8 cellular contexts compared by ENCODE assay signal in genomic region chr15:91022075-91022831, GRCh38. TPM values are rescaled to one million over a fixed set of nuclear protein-coding genes. Genes with fewer than 3 reads are reported as not detected.
DNase-seq lines count a peak whose midpoint lies in the region; ATAC-seq, FAIRE-seq and TF ChIP-seq lines count a peak whose summit lies in the region.

VPS33B (minus strand) TSS chr15:91022594; CDS start chr15:91022249, 345 bp downstream.

- H3K27ac ChIP-seq in H1 (ENCODE audit: low read depth, low read length) (peak within 1 kb of the TSS; percentile 37; the same call in 1 of the 2 replicates), mesenchymal stem cell (ENCODE audit: low read length, poor library complexity, severe bottlenecking) (peak within 1 kb of the TSS; percentile 61)

- H4K20me1 ChIP-seq in H1 (replicated peaks in 1 of 2; ENCODE audit: control insufficient read depth in 1 of 2, insufficient read depth in 2 of 2, low read length in 2 of 2), result peaks cover 0 to 3% of the 10 kb centered on the region in 2 experiments

- H3K9me3 ChIP-seq in H1 (ENCODE audit: insufficient read depth in 2 of 2, low read depth in 1 of 2, low read length in 1 of 2) (no peaks in the 10 kb centered on the region), mesenchymal stem cell (ENCODE audit: control insufficient read depth, low read length) (no peaks in the 10 kb centered on the region)

- peaks cover 12 to 15% of the 10 kb centered on the region in 2 donors for H3K36me3 Mint-ChIP-seq in CD14-positive monocyte

- H3K79me2 ChIP-seq in H1 (ENCODE audit: control insufficient read depth in 1 of 2, insufficient read depth in 2 of 2, low read length in 2 of 2), result peaks cover 0 to 15% of the 10 kb centered on the region in 2 experiments; a peak in 2 of 4 replicates

- H3K18ac ChIP-seq in H1 (ENCODE audit: extremely low read depth, low read length) (peak within 1 kb of the TSS; percentile 75), mesenchymal stem cell (ENCODE audit: low read depth in 1 of 2, low read length in 2 of 2) (peak within 1 kb of the TSS; percentile 23 to 90)

- peaks cover 6% of the 10 kb centered on the region; the same call in 1 of the 2 replicates for H3K23me2 ChIP-seq in H1 (ENCODE audit: low read depth, low read length)

- H3K4me1 Mint-ChIP-seq in CD14-positive monocyte, result peaks cover 37% of the 10 kb centered on the region

- H2AFZ ChIP-seq in H1 (ENCODE audit: low read length) (peak within 1 kb of the TSS; percentile 99), mesenchymal stem cell (ENCODE audit: low read depth, low read length) (peak within 1 kb of the TSS; percentile 99)

- H2AK5ac ChIP-seq in H1 (ENCODE audit: low read depth, low read length), result no peak within 1 kb of the TSS
- no peak within 1 kb of the TSS for H2AK5ac ChIP-seq in mesenchymal stem cell (ENCODE audit: low read length, severe bottlenecking)

- H4K8ac ChIP-seq in H1 (ENCODE audit: extremely low read depth, insufficient read depth, low read length), result 0 out of 2 replicates have a peak within 1 kb of the TSS, but pooled peaks have one; percentile 80
- peak within 1 kb of the TSS; percentile 86 for H4K8ac ChIP-seq in mesenchymal stem cell (ENCODE audit: low read length)

- H2BK120ac ChIP-seq in H1 (replicated peaks; ENCODE audit: low read depth, low read length) (no peak within 1 kb of the TSS), mesenchymal stem cell (ENCODE audit: low read depth, low read length) (no peak within 1 kb of the TSS)

- H4K91ac ChIP-seq in H1 (replicated peaks; ENCODE audit: insufficient read length, low read length) (peak within 1 kb of the TSS; percentile 34), mesenchymal stem cell (ENCODE audit: low read length) (peak within 1 kb of the TSS; percentile 47)

- TF ChIP-seq POLR2A in H1 (IDR thresholded peaks at IDR 0.05; ENCODE audit: control extremely low read depth in 1 of 2, low read depth in 2 of 2, low read length in 2 of 2), result peak in 1 of 2 experiments; percentile 67; a peak in 1 of 3 replicates

- intact Hi-C loops in CD14-positive monocyte (cut with micrococcal nuclease), result loop anchor here in 1 of 2 donors (10.0 kb wide), 1 partner anchor 67 kb away; the partner anchor contains the start of gene RCCD1

- no peak for TF ChIP-seq CTCF in CD14-positive monocyte (IDR thresholded peaks at IDR 0.05)
- no peak for TF ChIP-seq CTCF in H1 (IDR thresholded peaks at IDR 0.05; ENCODE audit: control extremely low read depth in 1 of 3, insufficient read depth in 1 of 3, low read depth in 1 of 3, low read length in 3 of 3)

- H3K27me3 ChIP-seq in H1 (replicated peaks in 1 of 4; ENCODE audit: control insufficient read depth in 3 of 4, extremely low read depth in 1 of 4, insufficient read depth in 3 of 4, low read length in 3 of 4) (no peaks in the 10 kb centered on the region), mesenchymal stem cell (ENCODE audit: control insufficient read depth in 1 of 2, insufficient read depth in 1 of 2, low read length in 2 of 2) (no peaks in the 10 kb centered on the region)

- peak within 1 kb of the TSS; percentile 98 for H3K4me3 Mint-ChIP-seq in CD14-positive monocyte

- H3K4ac ChIP-seq in H1 (replicated peaks; ENCODE audit: insufficient read length, low read depth, low read length) (no peak within 1 kb of the TSS), mesenchymal stem cell (ENCODE audit: low read depth in 1 of 2, low read length in 2 of 2) (peak within 1 kb of the TSS in 1 of 2 experiments; percentile 84)

- ATAC-seq in GM19463 (IDR thresholded peaks at IDR 0.05; ENCODE audit: unreplicated experiment), result peak; percentile 59

- no peak within 1 kb of the TSS for H3K23ac ChIP-seq in H1 (ENCODE audit: insufficient read length)
- peak within 1 kb of the TSS in 1 of 2 experiments; percentile 77 for H3K23ac ChIP-seq in mesenchymal stem cell (ENCODE audit: low read length in 2 of 2)

- H2BK20ac ChIP-seq in H1 (ENCODE audit: low read length), result no peak within 1 kb of the TSS

- H3K79me1 ChIP-seq in H1 (ENCODE audit: low read depth, low read length) (peaks cover 6% of the 10 kb centered on the region; the same call in 1 of the 2 replicates), mesenchymal stem cell (replicated peaks; ENCODE audit: low read length, poor library complexity, severe bottlenecking) (peaks cover 17% of the 10 kb centered on the region)

- FAIRE-seq in H1 (lab: Jason Lieb, UNC), result no peak

- H3K9me3 Mint-ChIP-seq in CD14-positive monocyte, result no peaks in the 10 kb centered on the region

- CTCF ChIA-PET in activated CD8-positive, alpha-beta memory T cell treated with anti-CD3 and anti-CD28 coated beads for 36 hours (lab: Charles Lee), result interaction anchor here (0.9 to 1.4 kb wide), 7 partner anchors 28 to 245 kb away, joined by 3 to 7 read pairs (median 3); no protein-coding TSS in a partner anchor
- CTCF ChIA-PET in H1 (lab: Charles Lee; ENCODE audit: partially characterized antibody), result interaction anchor here (0.7 to 2.9 kb wide), 11 partner anchors 10 to 204 kb away, joined by 3 to 16 read pairs (median 3); partner anchors contain the start of gene UNC45A

- DNase-seq in CD14-positive monocyte (ENCODE audit: low spot score) (peak; percentile 81), HS-5 (ENCODE audit: low read depth) (peak; percentile 39), NOMO-1 (lab: John Stamatoyannopoulos, UW; ENCODE audit: unreplicated experiment in 2 of 2) (peak; percentile 48 to 63), H1 (ENCODE audit: low read depth in 1 of 2, low spot score in 2 of 2) (peak; percentile 68 to 86), mesenchymal stem cell (peak; percentile 89)
- peak; percentile 46 for DNase-seq in stimulated activated CD8-positive, alpha-beta memory T cell treated with anti-CD3 and anti-CD28 coated beads, Interleukin-12 subunit alpha, Interleukin-12 subunit beta, amount 100 ng/mL, for 24 hours (ENCODE audit: extremely low read depth)

- WGBS in H1 (ENCODE audit: extremely low coverage in 1 of 2, insufficient coverage in 1 of 2, insufficient read length in 1 of 2, insufficient replicate concordance in 2 of 2, low coverage in 1 of 2, low lambda C conversion rate in 2 of 2, missing lambda C conversion rate in 1 of 2), 2 experiments, result 2% methylated on average over 47 of the region's 48 CpGs; no CpG with 5 or more reads in 1 of the 2 experiments
- WGBS in mesenchymal stem cell, result under 1% methylated on average over 48 of the region's 48 CpGs

- H3K4me3 ChIP-seq in H1 (ENCODE audit: extremely low read depth in 1 of 4, insufficient read depth in 2 of 4, low read depth in 3 of 4, low read length in 4 of 4), result peak within 1 kb of the TSS; percentile 74 to 99 (median 91)
- H3K4me3 ChIP-seq in mesenchymal stem cell (ENCODE audit: insufficient read depth in 1 of 2, low read depth in 1 of 2, low read length in 2 of 2), result peak within 1 kb of the TSS; percentile 83 to 98

- POLR2A ChIA-PET in activated CD8-positive, alpha-beta memory T cell treated with anti-CD3 and anti-CD28 coated beads for 36 hours (lab: Charles Lee), result interaction anchor here (0.6 kb wide), 2 partner anchors 26 to 305 kb away, joined by 3 to 8 read pairs; partner anchors contain the start of gene BLM
- POLR2A ChIA-PET in H1 (lab: Charles Lee; ENCODE audit: partially characterized antibody), result interaction anchor here (0.7 to 2.2 kb wide), 10 partner anchors 10 to 181 kb away, joined by 3 to 7 read pairs (median 3); partner anchors contain the start of genes PRC1 and RCCD1

- no peak within 1 kb of the TSS for H2BK12ac ChIP-seq in H1 (ENCODE audit: low read depth, low read length)
- H2BK12ac ChIP-seq in mesenchymal stem cell (ENCODE audit: low read length in 2 of 2), result peak within 1 kb of the TSS in 1 of 2 experiments; percentile 34

- TF ChIP-seq EP300 in H1 (IDR thresholded peaks at IDR 0.05; ENCODE audit: borderline replicate concordance in 1 of 2, low read depth in 2 of 2, low read length in 2 of 2), result no peak

- peaks cover 0 to 3% (median 1%) of the 10 kb centered on the region in 4 experiments; a peak in 3 of 7 replicates for H3K4me1 ChIP-seq in H1 (replicated peaks in 1 of 4; ENCODE audit: control insufficient read depth in 3 of 4, insufficient read depth in 4 of 4, low read length in 3 of 4)
- peaks cover 3% of the 10 kb centered on the region for H3K4me1 ChIP-seq in mesenchymal stem cell (ENCODE audit: control insufficient read depth, insufficient read depth, low read depth, low read length)

- H4K5ac ChIP-seq in H1 (ENCODE audit: insufficient read length, low read depth, low read length), result peak within 1 kb of the TSS; percentile 45

- H3K14ac ChIP-seq in H1 (ENCODE audit: insufficient read length) (no peak within 1 kb of the TSS), mesenchymal stem cell (ENCODE audit: low read length in 2 of 2) (peak within 1 kb of the TSS in 1 of 2 experiments; percentile 100)

- H3K4me2 ChIP-seq in H1 (ENCODE audit: insufficient read depth in 1 of 2, low read depth in 2 of 2, low read length in 2 of 2) (peak within 1 kb of the TSS; percentile 85 to 95), mesenchymal stem cell (ENCODE audit: low read length, poor library complexity, severe bottlenecking) (peak within 1 kb of the TSS; percentile 60)

- no peak within 1 kb of the TSS for H3K56ac ChIP-seq in H1 (replicated peaks; ENCODE audit: insufficient read length, low read depth, low read length)

- peaks cover 0 to 2% (median 0%) of the 10 kb centered on the region in 4 experiments; a peak in 1 of 8 replicates for H3K36me3 ChIP-seq in H1 (ENCODE audit: control insufficient read depth in 2 of 4, insufficient read depth in 4 of 4, low read length in 3 of 4)
- H3K36me3 ChIP-seq in mesenchymal stem cell (ENCODE audit: control insufficient read depth in 1 of 2, insufficient read depth in 2 of 2, low read depth in 1 of 2, low read length in 2 of 2), result peaks cover 0 to 3% of the 10 kb centered on the region in 2 experiments

- peak within 1 kb of the TSS; percentile 61; the same call in 1 of the 2 replicates for H2BK5ac ChIP-seq in H1 (ENCODE audit: low read depth, low read length)
- H2BK5ac ChIP-seq in mesenchymal stem cell (ENCODE audit: low read depth, low read length, poor library complexity, severe bottlenecking), result no peak within 1 kb of the TSS

- peaks cover 0 to 1% (median 0%) of the 10 kb centered on the region in 3 donors for H3K27me3 Mint-ChIP-seq in CD14-positive monocyte (ENCODE audit: low read depth in 3 of 3)

- H2BK15ac ChIP-seq in H1 (ENCODE audit: low read length), result no peak within 1 kb of the TSS; the same call in 1 of the 2 replicates
- peak within 1 kb of the TSS; percentile 19 for H2BK15ac ChIP-seq in mesenchymal stem cell (ENCODE audit: low read depth, poor library complexity, severe bottlenecking)

- H3K9ac ChIP-seq in H1 (replicated peaks in 1 of 4; ENCODE audit: extremely low read depth in 1 of 4, low read depth in 3 of 4, low read length in 3 of 4) (peak within 1 kb of the TSS; percentile 61 to 79 (median 75)), mesenchymal stem cell (ENCODE audit: low read length) (peak within 1 kb of the TSS; percentile 96)

- TF ChIP-seq RAD21 in H1 (IDR thresholded peaks at IDR 0.05 in 1 of 2, conservative IDR thresholded peaks at IDR 0.05 in 1 of 2; ENCODE audit: low read depth in 2 of 2, low read length in 2 of 2), result no peak

- peak within 1 kb of the TSS; percentile 87 to 94 (median 88) for H3K27ac Mint-ChIP-seq in CD14-positive monocyte

RNA-seq across cellular contexts. Expression of gene VPS33B, which starts in this region (rescaled TPM):
- polyA plus RNA-seq in CD14-positive monocyte (1 to 10 TPM; 4.0 to 4.8 TPM), H1 (2011; rRNA removed) (10.9 and 11.8 TPM in 2 replicates)
- 10 to 100 TPM; 17.5 to 21.1 TPM for total RNA-seq in activated CD8-positive, alpha-beta memory T cell treated with anti-CD3 and anti-CD28 coated beads for 36 hours
- 17.3 and 18.3 TPM in 2 replicates for total RNA-seq in H1 (2021; fragmentation: NEBNext Ultra II Directional; extraction: Animal tissue kit (Norgen Biotek cat#: 25700))
- polyA plus RNA-seq in H1 (2011; cell fraction: cytosol; rRNA removed), result 13.3 TPM
- 25.4 TPM for polyA plus RNA-seq in H1 (2011; cell fraction: nucleus; rRNA removed)
- 16.1 to 25.4 TPM (median 21.5 TPM) in 4 replicates for polyA plus RNA-seq in H1 (2012, experiment 1 of 2)
- 7.1 TPM for polyA plus RNA-seq in H1 (2012, experiment 2 of 2)
- 12.1 TPM for polyA plus RNA-seq in H1 (2013, experiment 1 of 2)
- polyA plus RNA-seq in H1 (2013, experiment 2 of 2), result 12.8 TPM
- polyA minus RNA-seq in H1 (2011; rRNA and poly(A)+ RNA removed), result 11.7 and 22.7 TPM in 2 replicates
- 14.4 TPM for polyA minus RNA-seq in H1 (2011; cell fraction: cytosol; rRNA and poly(A)+ RNA removed)
- 7.4 TPM for polyA minus RNA-seq in H1 (2011; cell fraction: nucleus; rRNA and poly(A)+ RNA removed)
- 11.1 TPM for polyA plus RNA-seq in mesenchymal stem cell (2013, experiment 1 of 2)
- 10.4 TPM for polyA plus RNA-seq in mesenchymal stem cell (2013, experiment 2 of 2)

Comparison
In these comparisons a context has a peak if more than half of its experiments do, and no peak if none do; other contexts are left out.
1. Peak in every context shown above with its lines: DNase-seq, ATAC-seq, H3K4me3 ChIP-seq and H3K27ac ChIP-seq.
2. DNase-seq: peak in every context shown above with its lines; median percentile 89 in mesenchymal stem cell; 81 in CD14-positive monocyte; 77 in H1; 56 in NOMO-1; 46 in stimulated activated CD8-positive, alpha-beta memory T cell treated with anti-CD3 and anti-CD28 coated beads, Interleukin-12 subunit alpha, Interleukin-12 subunit beta, amount 100 ng/mL, for 24 hours; 39 in HS-5.